ENCODE assay signal across 2 cellular contexts in the genomic region with DNA sequence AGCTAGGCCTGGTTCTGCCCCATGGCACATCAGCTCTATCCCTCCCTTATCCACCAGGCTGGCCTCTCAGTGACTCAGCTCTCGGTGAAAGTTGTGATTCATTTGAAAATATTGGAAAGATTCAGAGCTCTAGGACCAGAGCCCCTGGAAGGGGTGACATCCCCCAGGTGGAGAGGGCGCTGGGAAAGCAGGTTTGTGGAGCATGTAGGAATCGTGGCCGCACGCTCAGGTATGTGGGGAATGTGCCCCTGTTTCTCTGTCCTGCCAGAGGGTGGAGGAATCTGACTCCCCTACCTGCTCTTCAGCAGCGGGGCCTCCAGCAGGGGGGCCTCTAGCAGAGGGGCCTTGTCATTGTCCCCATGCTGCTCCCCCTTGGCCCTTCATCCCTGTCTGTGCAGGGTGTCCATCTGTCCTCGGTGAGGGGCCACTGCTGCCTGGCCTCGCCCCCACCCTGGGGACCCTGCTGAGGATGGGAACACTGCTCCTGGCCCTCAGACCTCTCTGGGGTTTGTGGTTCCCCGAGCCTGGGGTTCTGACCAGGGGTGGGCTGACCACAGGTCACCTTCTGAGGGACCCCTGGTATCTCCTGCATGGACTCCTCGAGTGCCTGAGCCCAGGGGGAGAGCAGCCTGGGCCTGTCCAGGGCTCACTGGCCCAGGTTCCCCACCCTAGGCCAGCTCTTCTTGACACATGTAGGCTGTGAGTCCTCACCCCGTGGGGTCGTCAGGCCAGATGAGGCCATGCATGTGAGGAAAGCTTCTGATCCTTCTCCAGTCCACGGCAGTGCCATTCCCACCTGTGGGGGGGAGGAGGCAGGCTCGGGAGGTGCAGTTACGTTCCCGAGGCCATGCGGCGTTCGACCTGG.
TF ChIP-seq lines count a peak whose summit lies in the region.

No MANE protein-coding gene starts in this region.

TF ChIP-seq in GM23338, 12 proteins besides CTCF, POLR2A, EP300 and RAD21 (continued from another document):
- TF ChIP-seq, protein P1, sequence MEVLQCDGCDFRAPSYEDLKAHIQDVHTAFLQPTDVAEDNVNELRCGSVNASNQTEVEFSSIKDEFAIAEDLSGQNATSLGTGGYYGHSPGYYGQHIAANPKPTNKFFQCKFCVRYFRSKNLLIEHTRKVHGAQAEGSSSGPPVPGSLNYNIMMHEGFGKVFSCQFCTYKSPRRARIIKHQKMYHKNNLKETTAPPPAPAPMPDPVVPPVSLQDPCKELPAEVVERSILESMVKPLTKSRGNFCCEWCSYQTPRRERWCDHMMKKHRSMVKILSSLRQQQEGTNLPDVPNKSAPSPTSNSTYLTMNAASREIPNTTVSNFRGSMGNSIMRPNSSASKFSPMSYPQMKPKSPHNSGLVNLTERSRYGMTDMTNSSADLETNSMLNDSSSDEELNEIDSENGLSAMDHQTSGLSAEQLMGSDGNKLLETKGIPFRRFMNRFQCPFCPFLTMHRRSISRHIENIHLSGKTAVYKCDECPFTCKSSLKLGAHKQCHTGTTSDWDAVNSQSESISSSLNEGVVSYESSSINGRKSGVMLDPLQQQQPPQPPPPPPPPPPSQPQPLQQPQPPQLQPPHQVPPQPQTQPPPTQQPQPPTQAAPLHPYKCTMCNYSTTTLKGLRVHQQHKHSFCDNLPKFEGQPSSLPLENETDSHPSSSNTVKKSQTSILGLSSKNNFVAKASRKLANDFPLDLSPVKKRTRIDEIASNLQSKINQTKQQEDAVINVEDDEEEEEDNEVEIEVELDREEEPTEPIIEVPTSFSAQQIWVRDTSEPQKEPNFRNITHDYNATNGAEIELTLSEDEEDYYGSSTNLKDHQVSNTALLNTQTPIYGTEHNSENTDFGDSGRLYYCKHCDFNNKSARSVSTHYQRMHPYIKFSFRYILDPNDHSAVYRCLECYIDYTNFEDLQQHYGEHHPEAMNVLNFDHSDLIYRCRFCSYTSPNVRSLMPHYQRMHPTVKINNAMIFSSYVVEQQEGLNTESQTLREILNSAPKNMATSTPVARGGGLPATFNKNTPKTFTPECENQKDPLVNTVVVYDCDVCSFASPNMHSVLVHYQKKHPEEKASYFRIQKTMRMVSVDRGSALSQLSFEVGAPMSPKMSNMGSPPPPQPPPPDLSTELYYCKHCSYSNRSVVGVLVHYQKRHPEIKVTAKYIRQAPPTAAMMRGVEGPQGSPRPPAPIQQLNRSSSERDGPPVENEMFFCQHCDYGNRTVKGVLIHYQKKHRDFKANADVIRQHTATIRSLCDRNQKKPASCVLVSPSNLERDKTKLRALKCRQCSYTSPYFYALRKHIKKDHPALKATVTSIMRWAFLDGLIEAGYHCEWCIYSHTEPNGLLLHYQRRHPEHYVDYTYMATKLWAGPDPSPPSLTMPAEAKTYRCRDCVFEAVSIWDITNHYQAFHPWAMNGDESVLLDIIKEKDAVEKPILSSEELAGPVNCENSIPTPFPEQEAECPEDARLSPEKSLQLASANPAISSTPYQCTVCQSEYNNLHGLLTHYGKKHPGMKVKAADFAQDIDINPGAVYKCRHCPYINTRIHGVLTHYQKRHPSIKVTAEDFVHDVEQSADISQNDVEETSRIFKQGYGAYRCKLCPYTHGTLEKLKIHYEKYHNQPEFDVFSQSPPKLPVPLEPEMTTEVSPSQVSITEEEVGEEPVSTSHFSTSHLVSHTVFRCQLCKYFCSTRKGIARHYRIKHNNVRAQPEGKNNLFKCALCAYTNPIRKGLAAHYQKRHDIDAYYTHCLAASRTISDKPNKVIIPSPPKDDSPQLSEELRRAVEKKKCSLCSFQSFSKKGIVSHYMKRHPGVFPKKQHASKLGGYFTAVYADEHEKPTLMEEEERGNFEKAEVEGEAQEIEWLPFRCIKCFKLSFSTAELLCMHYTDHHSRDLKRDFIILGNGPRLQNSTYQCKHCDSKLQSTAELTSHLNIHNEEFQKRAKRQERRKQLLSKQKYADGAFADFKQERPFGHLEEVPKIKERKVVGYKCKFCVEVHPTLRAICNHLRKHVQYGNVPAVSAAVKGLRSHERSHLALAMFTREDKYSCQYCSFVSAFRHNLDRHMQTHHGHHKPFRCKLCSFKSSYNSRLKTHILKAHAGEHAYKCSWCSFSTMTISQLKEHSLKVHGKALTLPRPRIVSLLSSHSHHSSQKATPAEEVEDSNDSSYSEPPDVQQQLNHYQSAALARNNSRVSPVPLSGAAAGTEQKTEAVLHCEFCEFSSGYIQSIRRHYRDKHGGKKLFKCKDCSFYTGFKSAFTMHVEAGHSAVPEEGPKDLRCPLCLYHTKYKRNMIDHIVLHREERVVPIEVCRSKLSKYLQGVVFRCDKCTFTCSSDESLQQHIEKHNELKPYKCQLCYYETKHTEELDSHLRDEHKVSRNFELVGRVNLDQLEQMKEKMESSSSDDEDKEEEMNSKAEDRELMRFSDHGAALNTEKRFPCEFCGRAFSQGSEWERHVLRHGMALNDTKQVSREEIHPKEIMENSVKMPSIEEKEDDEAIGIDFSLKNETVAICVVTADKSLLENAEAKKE (CRISPR knock-in tag; IDR thresholded peaks at IDR 0.05) = no peak
- TF ChIP-seq POLR2AphosphoS5 (IDR thresholded peaks at IDR 0.05; ENCODE audit: low read depth) (no peak), STAT1 (IDR thresholded peaks at IDR 0.05; ENCODE audit: unreplicated experiment) (no peak)
- TF ChIP-seq, protein P2, sequence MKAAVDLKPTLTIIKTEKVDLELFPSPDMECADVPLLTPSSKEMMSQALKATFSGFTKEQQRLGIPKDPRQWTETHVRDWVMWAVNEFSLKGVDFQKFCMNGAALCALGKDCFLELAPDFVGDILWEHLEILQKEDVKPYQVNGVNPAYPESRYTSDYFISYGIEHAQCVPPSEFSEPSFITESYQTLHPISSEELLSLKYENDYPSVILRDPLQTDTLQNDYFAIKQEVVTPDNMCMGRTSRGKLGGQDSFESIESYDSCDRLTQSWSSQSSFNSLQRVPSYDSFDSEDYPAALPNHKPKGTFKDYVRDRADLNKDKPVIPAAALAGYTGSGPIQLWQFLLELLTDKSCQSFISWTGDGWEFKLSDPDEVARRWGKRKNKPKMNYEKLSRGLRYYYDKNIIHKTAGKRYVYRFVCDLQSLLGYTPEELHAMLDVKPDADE (IDR thresholded peaks at IDR 0.05) = no peak

TF ChIP-seq in SK-N-SH treated with all-trans-retinoic acid at 6 μM for 48 hours, 23 proteins besides CTCF, POLR2A, EP300 and RAD21 (continued from another document):
- TF ChIP-seq, protein P3, sequence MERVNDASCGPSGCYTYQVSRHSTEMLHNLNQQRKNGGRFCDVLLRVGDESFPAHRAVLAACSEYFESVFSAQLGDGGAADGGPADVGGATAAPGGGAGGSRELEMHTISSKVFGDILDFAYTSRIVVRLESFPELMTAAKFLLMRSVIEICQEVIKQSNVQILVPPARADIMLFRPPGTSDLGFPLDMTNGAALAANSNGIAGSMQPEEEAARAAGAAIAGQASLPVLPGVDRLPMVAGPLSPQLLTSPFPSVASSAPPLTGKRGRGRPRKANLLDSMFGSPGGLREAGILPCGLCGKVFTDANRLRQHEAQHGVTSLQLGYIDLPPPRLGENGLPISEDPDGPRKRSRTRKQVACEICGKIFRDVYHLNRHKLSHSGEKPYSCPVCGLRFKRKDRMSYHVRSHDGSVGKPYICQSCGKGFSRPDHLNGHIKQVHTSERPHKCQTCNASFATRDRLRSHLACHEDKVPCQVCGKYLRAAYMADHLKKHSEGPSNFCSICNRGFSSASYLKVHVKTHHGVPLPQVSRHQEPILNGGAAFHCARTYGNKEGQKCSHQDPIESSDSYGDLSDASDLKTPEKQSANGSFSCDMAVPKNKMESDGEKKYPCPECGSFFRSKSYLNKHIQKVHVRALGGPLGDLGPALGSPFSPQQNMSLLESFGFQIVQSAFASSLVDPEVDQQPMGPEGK (CRISPR knock-in tag; IDR thresholded peaks at IDR 0.05; ENCODE audit: borderline replicate concordance) = no peak
- TF ChIP-seq TOX (CRISPR knock-in tag; IDR thresholded peaks at IDR 0.05; ENCODE audit: borderline replicate concordance) (no peak), ISL1 (CRISPR knock-in tag; IDR thresholded peaks at IDR 0.05) (no peak), ESRRG (CRISPR knock-in tag; IDR thresholded peaks at IDR 0.05) (no peak), BACH2 (CRISPR knock-in tag; IDR thresholded peaks at IDR 0.05; ENCODE audit: borderline replicate concordance) (no peak), RARB (CRISPR knock-in tag; IDR thresholded peaks at IDR 0.05) (no peak), ZFP30 (CRISPR knock-in tag; IDR thresholded peaks at IDR 0.05) (no peak)
- TF ChIP-seq, protein P4, sequence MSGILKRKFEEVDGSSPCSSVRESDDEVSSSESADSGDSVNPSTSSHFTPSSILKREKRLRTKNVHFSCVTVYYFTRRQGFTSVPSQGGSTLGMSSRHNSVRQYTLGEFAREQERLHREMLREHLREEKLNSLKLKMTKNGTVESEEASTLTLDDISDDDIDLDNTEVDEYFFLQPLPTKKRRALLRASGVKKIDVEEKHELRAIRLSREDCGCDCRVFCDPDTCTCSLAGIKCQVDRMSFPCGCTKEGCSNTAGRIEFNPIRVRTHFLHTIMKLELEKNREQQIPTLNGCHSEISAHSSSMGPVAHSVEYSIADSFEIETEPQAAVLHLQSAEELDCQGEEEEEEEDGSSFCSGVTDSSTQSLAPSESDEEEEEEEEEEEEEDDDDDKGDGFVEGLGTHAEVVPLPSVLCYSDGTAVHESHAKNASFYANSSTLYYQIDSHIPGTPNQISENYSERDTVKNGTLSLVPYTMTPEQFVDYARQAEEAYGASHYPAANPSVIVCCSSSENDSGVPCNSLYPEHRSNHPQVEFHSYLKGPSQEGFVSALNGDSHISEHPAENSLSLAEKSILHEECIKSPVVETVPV (CRISPR knock-in tag; IDR thresholded peaks at IDR 0.05) = no peak
- TF ChIP-seq, protein P5, sequence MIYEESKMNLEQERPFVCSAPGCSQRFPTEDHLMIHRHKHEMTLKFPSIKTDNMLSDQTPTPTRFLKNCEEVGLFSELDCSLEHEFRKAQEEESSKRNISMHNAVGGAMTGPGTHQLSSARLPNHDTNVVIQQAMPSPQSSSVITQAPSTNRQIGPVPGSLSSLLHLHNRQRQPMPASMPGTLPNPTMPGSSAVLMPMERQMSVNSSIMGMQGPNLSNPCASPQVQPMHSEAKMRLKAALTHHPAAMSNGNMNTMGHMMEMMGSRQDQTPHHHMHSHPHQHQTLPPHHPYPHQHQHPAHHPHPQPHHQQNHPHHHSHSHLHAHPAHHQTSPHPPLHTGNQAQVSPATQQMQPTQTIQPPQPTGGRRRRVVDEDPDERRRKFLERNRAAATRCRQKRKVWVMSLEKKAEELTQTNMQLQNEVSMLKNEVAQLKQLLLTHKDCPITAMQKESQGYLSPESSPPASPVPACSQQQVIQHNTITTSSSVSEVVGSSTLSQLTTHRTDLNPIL (CRISPR knock-in tag; IDR thresholded peaks at IDR 0.05; ENCODE audit: low read depth) = no peak
